Comparison of ENCODE assay signal across 1 cellular context in genomic region chr20:17610566-17611289, GRCh38.
TF ChIP-seq lines count a peak whose summit lies in the region.

No MANE protein-coding gene starts in this region.

TF ChIP-seq in GM12878, 131 proteins besides CTCF, POLR2A, EP300 and RAD21 (continued from another document):
- TF ChIP-seq BCLAF1 (IDR thresholded peaks at IDR 0.05) (no peak), PAX5 (IDR thresholded peaks at IDR 0.05; ENCODE audit: borderline replicate concordance, low read depth, low read length) (no peak)
